In genomic region chr15:67809866-67810265, GRCh38 we compare ENCODE assay signal across 18 cellular contexts. TPM values are rescaled to one million over a fixed set of nuclear protein-coding genes. Genes with fewer than 3 reads are reported as not detected.
A peak's percentile ranks its signal among the peaks of the same experiment; 100 is the strongest.
DNase-seq lines count a peak whose midpoint lies in the region; ATAC-seq and TF ChIP-seq lines count a peak whose summit lies in the region.
"Had no signal": no experiment of that assay in that cellular context is flagged by ENCODE, and none has a peak within 500 bp of the region (broad histone marks: within the 10 kb centered on the region; RNA-seq: fewer than 3 reads in every experiment).

No MANE protein-coding gene starts in this region.

- peaks cover 25% of the 10 kb centered on the region for H3K4me1 ChIP-seq in neural progenitor cell

- no peak overlapping the region for H3K4me3 ChIP-seq in neural progenitor cell
- H3K4me3 ChIP-seq: BLaER1, GM12878, GM23338 had no signal

- no peak overlapping the region for H3K4me2 ChIP-seq in neural progenitor cell
- H3K4me2 ChIP-seq: BLaER1, GM23338 had no signal

- no peak overlapping the region for H3K9ac ChIP-seq in neural progenitor cell
- H3K9ac ChIP-seq: BLaER1 had no signal

- peaks cover 14% of the 10 kb centered on the region for H3F3A ChIP-seq in neural progenitor cell (ENCODE audit: low read depth)

- H3K9me3 Mint-ChIP-seq in neural progenitor cell = no peaks in the 10 kb centered on the region
- H3K9me3 Mint-ChIP-seq: GM23338, IgD-negative memory B cell had no signal

- no peaks in the 10 kb centered on the region for H3K79me2 ChIP-seq in neural progenitor cell (ENCODE audit: low read depth)

- no peaks in the 10 kb centered on the region for H3K27me3 ChIP-seq in neural progenitor cell
- H3K27me3 ChIP-seq: BLaER1 had no signal

- no peaks in the 10 kb centered on the region for H3K9me3 ChIP-seq in neural progenitor cell (ENCODE audit: low read depth)
- H3K9me3 ChIP-seq: BLaER1 had no signal

- H3K4me3 Mint-ChIP-seq in neural progenitor cell = no peak overlapping the region
- H3K4me3 Mint-ChIP-seq: GM23338, IgD-negative memory B cell had no signal

- H3K27ac ChIP-seq in neural progenitor cell = no peak overlapping the region
- H3K27ac ChIP-seq: 22Rv1, BLaER1 had no signal

- H3K27me3 Mint-ChIP-seq in neural progenitor cell (ENCODE audit: insufficient read depth, low read depth) = peaks cover 13% of the 10 kb centered on the region

- no peak for ATAC-seq in GM21717 (IDR thresholded peaks at IDR 0.05; ENCODE audit: unreplicated experiment)
- ATAC-seq: GM12878, GM23338 had no signal

- no peak for TF ChIP-seq CTCF in neural progenitor cell (IDR thresholded peaks at IDR 0.05)

- H4K20me1 ChIP-seq in neural progenitor cell (ENCODE audit: low read depth) = no peaks in the 10 kb centered on the region
- H4K20me1 ChIP-seq: BLaER1 had no signal

- H3K4me1 Mint-ChIP-seq in neural progenitor cell = peaks cover 41% of the 10 kb centered on the region
- H3K4me1 Mint-ChIP-seq: IgD-negative memory B cell had no signal

- H3K36me3 ChIP-seq in neural progenitor cell = no peaks in the 10 kb centered on the region

- H2AFZ ChIP-seq in neural progenitor cell (replicated peaks) = no peak overlapping the region
- H2AFZ ChIP-seq: GM23338 had no signal

- H3K36me3 Mint-ChIP-seq in neural progenitor cell = peaks cover 4% of the 10 kb centered on the region

- DNase-seq in activated CD8-positive, alpha-beta memory T cell treated with anti-CD3 and anti-CD28 coated beads, Interleukin-2, amount 50 U/mL, for 48 hours = peak; percentile 33
- no peak for DNase-seq in activated CD8-positive, alpha-beta memory T cell treated with anti-CD3 and anti-CD28 coated beads for 24 hours
- peak; percentile 57 for DNase-seq in ecto neural progenitor cell (ENCODE audit: low spot score)
- no peak for DNase-seq in neural progenitor cell (ENCODE audit: low spot score)
- DNase-seq in nucleus accumbens (lab: John Stamatoyannopoulos, UW) = no peak
- no peak for DNase-seq in NCI-H1436 (lab: John Stamatoyannopoulos, UW)
- DNase-seq: AML-193, DMS 273 treated with DMSO at 0.1 percent for 48 hours, H7 had no signal

- H3K27ac Mint-ChIP-seq in neural progenitor cell = peak overlapping the region; percentile 37
- H3K27ac Mint-ChIP-seq: GM23338, IgD-negative memory B cell had no signal

RNA-seq across cellular contexts. Expression of gene SKOR1, which starts 15.4 kb away (rescaled TPM):
- 0.09 and 0.51 TPM in 2 replicates for total RNA-seq in neural progenitor cell (ENCODE audit: low replicate concordance)
- total RNA-seq: Daoy, H7, HT1080 had no signal

RNA-seq across cellular contexts. Expression of gene RNU6-1, which starts 30.0 kb away (rescaled TPM):
- total RNA-seq in neural progenitor cell (ENCODE audit: low replicate concordance) = not detected in 2 replicates
- total RNA-seq: A673, Daoy, GM12878, GM23338, H7, HT1080 had no signal

Comparison
In these comparisons a context has a peak if more than half of its experiments do, and no peak if none do; other contexts are left out.
1. DNase-seq: peak in activated CD8-positive, alpha-beta memory T cell treated with anti-CD3 and anti-CD28 coated beads, Interleukin-2, amount 50 U/mL, for 48 hours (single experiment) and ecto neural progenitor cell (single experiment); none in activated CD8-positive, alpha-beta memory T cell treated with anti-CD3 and anti-CD28 coated beads for 24 hours (single experiment), neural progenitor cell (single experiment), nucleus accumbens (0 of 56) and NCI-H1436 (single experiment).